In the genomic region with DNA sequence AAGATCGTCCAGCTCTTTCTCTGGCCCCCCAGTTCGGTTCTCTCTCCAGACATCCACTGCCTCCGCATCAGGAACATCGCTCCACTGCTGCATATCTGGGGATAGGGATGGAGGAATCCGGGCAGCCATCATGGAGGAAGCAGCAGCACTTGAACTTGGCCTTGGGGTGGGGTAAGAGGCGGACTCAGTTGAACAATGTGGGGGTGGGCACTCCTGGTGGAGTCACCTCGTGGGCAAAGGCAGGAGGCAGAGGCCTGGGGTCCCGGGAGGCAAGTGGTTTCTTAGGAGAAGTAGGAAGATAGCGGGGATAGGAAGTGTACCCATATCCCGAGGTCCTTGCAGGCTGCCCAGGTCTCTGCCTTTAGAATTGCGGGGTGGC, we compare ENCODE assay signal across 8 cellular contexts.
DNase-seq lines count a peak whose midpoint lies in the region; ATAC-seq and TF ChIP-seq lines count a peak whose summit lies in the region.

No MANE protein-coding gene starts in this region.

- intact Hi-C loops in colonic mucosa (cut with DNase I) = no loop called here

- H3K27ac ChIP-seq in ACC112 (ENCODE audit: low read depth, low read length) (peak overlapping the region; percentile 35), colonic mucosa (no peak overlapping the region), muscle layer of colon (ENCODE audit: low read depth, low read length) (peak overlapping the region; percentile 62)

- peaks cover 43% of the 10 kb centered on the region for H3K4me1 Mint-ChIP-seq in HFFc6 (ENCODE audit: low read depth)
- H3K4me1 Mint-ChIP-seq in activated CD4-positive, alpha-beta memory T cell treated with anti-CD3 and anti-CD28 coated beads, Interleukin-2, amount 10 ng/mL, durations not matched to agents 7 days and 5 days = no peaks in the 10 kb centered on the region

- H3K9me3 Mint-ChIP-seq in HFFc6 = no peaks in the 10 kb centered on the region
- no peaks in the 10 kb centered on the region for H3K9me3 Mint-ChIP-seq in activated CD4-positive, alpha-beta memory T cell treated with anti-CD3 and anti-CD28 coated beads, Interleukin-2, amount 10 ng/mL, durations not matched to agents 7 days and 5 days

- H3K36me3 ChIP-seq in ACC112 (ENCODE audit: insufficient read depth, low read length) (no peaks in the 10 kb centered on the region), colonic mucosa (no peaks in the 10 kb centered on the region), muscle layer of colon (ENCODE audit: insufficient read depth, low read length) (no peaks in the 10 kb centered on the region)

- H3K9me3 ChIP-seq in colonic mucosa = no peaks in the 10 kb centered on the region
- no peaks in the 10 kb centered on the region for H3K9me3 ChIP-seq in muscle layer of colon (ENCODE audit: low read length)

- H3K79me2 ChIP-seq in ACC112 (ENCODE audit: control insufficient read depth, insufficient read depth, low read length, unreplicated experiment) = no peaks in the 10 kb centered on the region

- H3K9ac ChIP-seq in colonic mucosa (ENCODE audit: low read depth in 2 of 2, low read length in 2 of 2) (peak overlapping the region in 1 of 2 donors; percentile 46), muscle layer of colon (ENCODE audit: low read length) (peak overlapping the region; percentile 59)

- peaks cover 24% of the 10 kb centered on the region for H3K27me3 Mint-ChIP-seq in HFFc6 (ENCODE audit: insufficient read depth)
- H3K27me3 Mint-ChIP-seq in activated CD4-positive, alpha-beta memory T cell treated with anti-CD3 and anti-CD28 coated beads, Interleukin-2, amount 10 ng/mL, durations not matched to agents 7 days and 5 days = peaks cover 47% of the 10 kb centered on the region

- H3K36me3 Mint-ChIP-seq in HFFc6 (ENCODE audit: low read depth) = peaks cover 5% of the 10 kb centered on the region; the same call in 1 of the 2 replicates
- H3K36me3 Mint-ChIP-seq in activated CD4-positive, alpha-beta memory T cell treated with anti-CD3 and anti-CD28 coated beads, Interleukin-2, amount 10 ng/mL, durations not matched to agents 7 days and 5 days (ENCODE audit: low read depth) = no peaks in the 10 kb centered on the region

- POLR2A ChIA-PET in activated CD4-positive, alpha-beta memory T cell treated with anti-CD3 and anti-CD28 coated beads, Interleukin-2, amount 10 ng/mL, durations not matched to agents 7 days and 5 days (lab: Charles Lee) = interaction anchor here (1.4 kb wide), 1 partner anchor 394 kb away, joined by 5 read pairs; no protein-coding TSS in a partner anchor

- CTCF ChIA-PET in activated CD4-positive, alpha-beta memory T cell treated with anti-CD3 and anti-CD28 coated beads, Interleukin-2, amount 10 ng/mL, durations not matched to agents 7 days and 5 days (lab: Charles Lee) = interaction anchor here (0.5 to 7.2 kb wide), 33 partner anchors 8 to 466 kb away, joined by 3 to 164 read pairs (median 3); a partner anchor contains a TSS

- H3K4me3 Mint-ChIP-seq in HFFc6 = peak overlapping the region; percentile 79
- H3K4me3 Mint-ChIP-seq in activated CD4-positive, alpha-beta memory T cell treated with anti-CD3 and anti-CD28 coated beads, Interleukin-2, amount 10 ng/mL, durations not matched to agents 7 days and 5 days = no peak overlapping the region

- H2AFZ ChIP-seq in ACC112 (ENCODE audit: low read length, unreplicated experiment) = peak overlapping the region; percentile 77

- TF ChIP-seq CTCF in HFFc6 (IDR thresholded peaks at IDR 0.05) (no peak), colonic mucosa (IDR thresholded peaks at IDR 0.05) (no peak)

- ATAC-seq in GM18909 (IDR thresholded peaks at IDR 0.05; ENCODE audit: poor library complexity, unreplicated experiment) = no peak

- H3K4me3 ChIP-seq in ACC112 (ENCODE audit: low read depth, low read length) = peak overlapping the region; percentile 47
- peak overlapping the region; percentile 14 for H3K4me3 ChIP-seq in colonic mucosa
- H3K4me3 ChIP-seq in muscle layer of colon (ENCODE audit: low read depth in 1 of 2, low read length in 2 of 2) = peak overlapping the region; percentile 34 to 69

- H3K27me3 ChIP-seq in ACC112 (ENCODE audit: insufficient read depth, low read length) (peaks cover 34% of the 10 kb centered on the region), colonic mucosa (peaks cover 21% of the 10 kb centered on the region), muscle layer of colon (ENCODE audit: control insufficient read depth in 1 of 2, insufficient read depth in 2 of 2, low read length in 2 of 2) (peaks cover 4 to 18% of the 10 kb centered on the region in 2 donors)

- H3K27ac Mint-ChIP-seq in HFFc6 = peak overlapping the region; percentile 96
- no peak overlapping the region for H3K27ac Mint-ChIP-seq in activated CD4-positive, alpha-beta memory T cell treated with anti-CD3 and anti-CD28 coated beads, Interleukin-2, amount 10 ng/mL, durations not matched to agents 7 days and 5 days

- DNase-seq in HFFc6 (no peak), colonic mucosa (no peak), COLO829 (ENCODE audit: low spot score) (no peak)
- DNase-seq in activated CD4-positive, alpha-beta memory T cell treated with anti-CD3 and anti-CD28 coated beads, Interleukin-2, amount 10 ng/mL, durations not matched to agents 7 days and 5 days = no peak
- DNase-seq in stimulated activated CD4-positive, alpha-beta T cell treated with anti-CD3 and anti-CD28 coated beads, Interleukin-12 subunit alpha, Interleukin-12 subunit beta, amount 100 ng/mL, for 4 hours = no peak

- H3K4me1 ChIP-seq in ACC112 (ENCODE audit: control insufficient read depth, insufficient read depth, low read length, unreplicated experiment) = peaks cover 25% of the 10 kb centered on the region
- no peaks in the 10 kb centered on the region for H3K4me1 ChIP-seq in colonic mucosa
- peaks cover 22% of the 10 kb centered on the region for H3K4me1 ChIP-seq in muscle layer of colon (ENCODE audit: insufficient read depth, low read length)
